Comparison of ENCODE assay signal across 17 cellular contexts in the genomic region with DNA sequence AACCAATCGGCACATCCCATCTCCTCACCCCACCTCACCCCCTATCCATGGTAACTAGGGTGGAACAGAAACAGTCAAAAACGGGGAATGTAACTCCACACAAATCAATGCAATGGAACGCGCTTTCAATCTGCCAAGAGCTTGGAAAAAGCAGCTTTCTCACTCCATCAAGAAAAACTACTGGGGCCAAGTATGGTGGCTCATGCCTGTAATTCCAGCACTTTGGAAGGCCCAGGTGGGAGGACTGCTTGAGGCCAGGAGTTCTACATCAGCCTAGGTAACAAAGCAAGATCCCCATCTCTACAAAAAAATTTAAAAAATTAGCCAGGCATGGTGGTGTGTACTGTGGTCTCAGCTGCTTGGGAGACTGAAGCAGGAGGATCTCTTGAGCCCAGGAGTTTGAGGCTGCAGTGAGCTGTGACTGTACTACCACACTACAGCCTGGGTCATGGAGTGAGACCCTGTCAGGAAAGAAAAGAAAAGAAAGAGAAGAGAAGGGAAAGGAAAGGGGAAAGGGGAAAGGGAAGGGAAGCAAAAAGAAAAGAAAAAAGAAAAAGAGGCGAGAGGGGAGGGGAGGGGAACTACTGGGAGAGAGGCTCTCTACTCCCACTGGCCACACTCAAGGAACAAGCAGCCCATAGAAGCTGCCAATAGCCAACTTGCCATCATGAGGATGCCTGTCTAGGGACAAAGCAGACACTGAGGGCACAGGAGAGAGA. TPM values are rescaled to one million over a fixed set of nuclear protein-coding genes. Genes with fewer than 3 reads are reported as not detected.
DNase-seq lines count a peak whose midpoint lies in the region; TF ChIP-seq lines count a peak whose summit lies in the region.
"Had no signal": no experiment of that assay in that cellular context is flagged by ENCODE, and none has a peak within 500 bp of the region (broad histone marks: within the 10 kb centered on the region; RNA-seq: fewer than 3 reads in every experiment).

No MANE protein-coding gene starts in this region.

- H3K79me2 ChIP-seq in fibroblast of lung (ENCODE audit: control insufficient read depth, insufficient read depth, low read length) = peaks cover 65% of the 10 kb centered on the region

- H3K4me1 ChIP-seq in SJSA1 (replicated peaks) = peaks cover 67% of the 10 kb centered on the region
- peaks cover 32% of the 10 kb centered on the region for H3K4me1 ChIP-seq in fibroblast of lung (ENCODE audit: control insufficient read depth, extremely low read depth, insufficient read depth, low read length)
- peaks cover 21 to 51% (median 35%) of the 10 kb centered on the region in 4 donors for H3K4me1 ChIP-seq in stomach
- H3K4me1 ChIP-seq: neural progenitor cell had no signal

- intact Hi-C loops in stomach (cut with DNase I; ENCODE audit: low total_unique reads) = no loop called here

- peak overlapping the region; percentile 79 for H3K27ac ChIP-seq in SJSA1
- peak overlapping the region; percentile 80 for H3K27ac ChIP-seq in fibroblast of lung (ENCODE audit: insufficient read depth, low read length)
- peak overlapping the region in 3 of 5 donors; percentile 24 to 77 (median 59) for H3K27ac ChIP-seq in stomach
- H3K27ac ChIP-seq: neural progenitor cell had no signal

- no peak for TF ChIP-seq CTCF in fibroblast of lung (conservative IDR thresholded peaks at IDR 0.05 in 1 of 2, IDR thresholded peaks at IDR 0.05 in 1 of 2; ENCODE audit: low read depth in 1 of 2, low read length in 2 of 2)
- TF ChIP-seq CTCF in stomach (IDR thresholded peaks at IDR 0.05) = no peak

- H3K4me2 ChIP-seq in fibroblast of lung (ENCODE audit: extremely low read depth, insufficient read depth, low read length) = no peak overlapping the region
- H3K4me2 ChIP-seq: neural progenitor cell had no signal

- H3K9me3 ChIP-seq in SJSA1 (replicated peaks) (peaks cover 4% of the 10 kb centered on the region; the same call in 1 of the 2 replicates), fibroblast of lung (ENCODE audit: control insufficient read depth, insufficient read depth, low read depth, low read length) (no peaks in the 10 kb centered on the region), stomach (no peaks in the 10 kb centered on the region)
- H3K9me3 ChIP-seq: esophagus squamous epithelium had no signal

- peaks cover 25% of the 10 kb centered on the region for H3K36me3 Mint-ChIP-seq in activated naive CD4-positive, alpha-beta T cell treated with anti-CD3 and anti-CD28 coated beads, Interleukin-2, amount 50 U/mL, for 24 hours

- no peaks in the 10 kb centered on the region for H4K20me1 ChIP-seq in fibroblast of lung (ENCODE audit: control insufficient read depth, extremely low read depth, insufficient read depth, low read length)

- TF ChIP-seq EP300 in stomach (IDR thresholded peaks at IDR 0.05) = no peak

- no peaks in the 10 kb centered on the region for H3K9me3 Mint-ChIP-seq in activated naive CD4-positive, alpha-beta T cell treated with anti-CD3 and anti-CD28 coated beads, Interleukin-2, amount 50 U/mL, for 24 hours
- H3K9me3 Mint-ChIP-seq: activated naive CD8-positive, alpha-beta T cell treated with anti-CD3 and anti-CD28 coated beads, Interleukin-2, amount 10 ng/mL, durations not matched to agents 7 days and 5 days; neural progenitor cell had no signal

- no peak overlapping the region for H2AFZ ChIP-seq in fibroblast of lung (ENCODE audit: low read length)
- H2AFZ ChIP-seq: neural progenitor cell had no signal

- H3K27ac Mint-ChIP-seq in activated naive CD4-positive, alpha-beta T cell treated with anti-CD3 and anti-CD28 coated beads, Interleukin-2, amount 50 U/mL, for 24 hours = peak overlapping the region; percentile 79
- H3K27ac Mint-ChIP-seq: activated naive CD8-positive, alpha-beta T cell treated with anti-CD3 and anti-CD28 coated beads, Interleukin-2, amount 10 ng/mL, durations not matched to agents 7 days and 5 days; neural progenitor cell; T-helper 2 cell treated with Interferon-gamma antibody and Interleukin-4, amounts not matched to agents 5 μg/mL and 100 μg/mL, for 36 hours had no signal

- H3K9ac ChIP-seq in fibroblast of lung (ENCODE audit: insufficient read depth, low read length) = no peak overlapping the region
- H3K9ac ChIP-seq: neural progenitor cell had no signal

- H3K27me3 Mint-ChIP-seq in activated naive CD4-positive, alpha-beta T cell treated with anti-CD3 and anti-CD28 coated beads, Interleukin-2, amount 50 U/mL, for 24 hours = no peaks in the 10 kb centered on the region
- H3K27me3 Mint-ChIP-seq: activated naive CD8-positive, alpha-beta T cell treated with anti-CD3 and anti-CD28 coated beads, Interleukin-2, amount 10 ng/mL, durations not matched to agents 7 days and 5 days had no signal

- DNase-seq in activated naive CD4-positive, alpha-beta T cell treated with Interleukin-2 at 50 U/mL for 16 hours = no peak
- DNase-seq in SJSA1 (ENCODE audit: low read depth in 1 of 2, low spot score in 2 of 2) (no peak), fibroblast of lung (ENCODE audit: low read depth in 2 of 2) (no peak), stomach (no peak), NCI-H345 (lab: John Stamatoyannopoulos, UW) (no peak), ecto neural progenitor cell (ENCODE audit: low spot score) (no peak), NCI-H1436 (lab: John Stamatoyannopoulos, UW) (no peak)
- DNase-seq: activated naive CD8-positive, alpha-beta T cell treated with anti-CD3 and anti-CD28 coated beads, Interleukin-2, amount 10 ng/mL, durations not matched to agents 7 days and 5 days; esophagus squamous epithelium; KG1; NCI-H1694 treated with DMSO at 0.1 percent for 48 hours; NCI-H526; RPMI8226; small intestine had no signal

- 92 to 96% (median 93%) methylated on average over 5 of the region's 5 CpGs for WGBS in stomach, 5 donors

- H3K4me3 ChIP-seq in SJSA1 (no peak overlapping the region), fibroblast of lung (replicated peaks in 1 of 4; ENCODE audit: control extremely low read depth in 1 of 4, insufficient read depth in 1 of 4, low read depth in 3 of 4, low read length in 4 of 4) (no peak overlapping the region), stomach (no peak overlapping the region)
- H3K4me3 ChIP-seq: esophagus squamous epithelium, neural progenitor cell had no signal

- peaks cover 67% of the 10 kb centered on the region for H3K4me1 Mint-ChIP-seq in activated naive CD4-positive, alpha-beta T cell treated with anti-CD3 and anti-CD28 coated beads, Interleukin-2, amount 50 U/mL, for 24 hours

- H3K27me3 ChIP-seq in SJSA1 (replicated peaks) (no peaks in the 10 kb centered on the region), fibroblast of lung (ENCODE audit: control insufficient read depth, insufficient read depth, low read length) (no peaks in the 10 kb centered on the region), stomach (no peaks in the 10 kb centered on the region)
- H3K27me3 ChIP-seq: esophagus squamous epithelium, neural progenitor cell had no signal

- no peak for TF ChIP-seq POLR2A in stomach (IDR thresholded peaks at IDR 0.05)

- H3K36me3 ChIP-seq in SJSA1 (peaks cover 65% of the 10 kb centered on the region), fibroblast of lung (ENCODE audit: control insufficient read depth, insufficient read depth, low read length) (peaks cover 12% of the 10 kb centered on the region), stomach (peaks cover 23 to 67% (median 60%) of the 10 kb centered on the region in 4 donors)
- H3K36me3 ChIP-seq: neural progenitor cell had no signal

- no peak overlapping the region for H3K4me3 Mint-ChIP-seq in activated naive CD4-positive, alpha-beta T cell treated with anti-CD3 and anti-CD28 coated beads, Interleukin-2, amount 50 U/mL, for 24 hours
- H3K4me3 Mint-ChIP-seq: activated naive CD8-positive, alpha-beta T cell treated with anti-CD3 and anti-CD28 coated beads, Interleukin-2, amount 10 ng/mL, durations not matched to agents 7 days and 5 days; neural progenitor cell; T-helper 2 cell treated with Interferon-gamma antibody and Interleukin-4, amounts not matched to agents 5 μg/mL and 100 μg/mL, for 36 hours had no signal

RNA-seq across cellular contexts. Expression of a gene that starts 38.9 kb away (rescaled TPM):
- 34.5 and 39.0 TPM in 2 replicates for total RNA-seq in SJSA1 (2014; rRNA removed; shearing (Covaris generic))
- 24.7 and 43.4 TPM in 2 replicates for total RNA-seq in fibroblast of lung
- polyA plus RNA-seq in fibroblast of lung = 60.0 and 61.6 TPM in 2 replicates
- 90.7 and 110 TPM in 2 replicates for polyA plus RNA-seq in fibroblast of lung (2012)
- polyA minus RNA-seq in fibroblast of lung (ENCODE audit: low replicate concordance) = 91.7 and 92.6 TPM in 2 replicates
- total RNA-seq in stomach = 100 to 1,000 TPM in 2 of 5 donors, 10 to 100 TPM in 3; 30.3 to 414 (median 74.9) TPM
- 10 to 100 TPM; 18.4 to 22.7 (median 20.5) TPM for polyA plus RNA-seq in stomach
